15 cellular contexts compared by ENCODE assay signal in the genomic region with DNA sequence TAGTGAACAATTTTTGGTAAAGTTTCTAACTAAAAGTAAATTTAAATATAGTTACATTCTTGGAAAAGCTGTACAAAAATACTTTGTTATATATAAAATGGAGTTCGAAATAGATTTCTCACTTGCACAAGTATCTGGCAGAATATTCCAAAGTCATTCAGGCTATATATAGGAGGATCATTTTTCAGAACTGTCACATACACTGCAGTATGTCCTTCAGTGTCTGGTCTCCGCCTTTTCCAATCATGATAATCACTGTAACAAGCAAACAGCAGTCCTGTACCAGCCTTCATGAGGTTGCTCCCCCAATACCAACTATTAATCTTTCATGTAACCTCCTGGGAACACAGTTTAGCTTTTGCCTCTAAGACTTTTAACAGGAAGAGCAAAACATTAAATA. TPM values are rescaled to one million over a fixed set of nuclear protein-coding genes. Genes with fewer than 3 reads are reported as not detected.
DNase-seq lines count a peak whose midpoint lies in the region; ATAC-seq and TF ChIP-seq lines count a peak whose summit lies in the region.
"Had no signal": no experiment of that assay in that cellular context is flagged by ENCODE, and none has a peak within 500 bp of the region (broad histone marks: within the 10 kb centered on the region; RNA-seq: fewer than 3 reads in every experiment).

No MANE protein-coding gene starts in this region.

- no peak for TF ChIP-seq CTCF in right atrium auricular region (IDR thresholded peaks at IDR 0.05)

- no peak for DNase-seq in Right ventricle myocardium superior
- DNase-seq in right atrium auricular region (ENCODE audit: low spot score) = no peak
- no peak for DNase-seq in effector memory CD8-positive, alpha-beta T cell
- DNase-seq in myocyte (ENCODE audit: low read depth) = peak; percentile 19
- no peak for DNase-seq in globus pallidus (ENCODE audit: low spot score)
- DNase-seq in NCI-H748 (lab: John Stamatoyannopoulos, UW; ENCODE audit: unreplicated experiment) = no peak
- DNase-seq in H7 = no peak
- DNase-seq: ACHN; Calu3; CD4-positive, CD25-positive, alpha-beta regulatory T cell; DMS 273 treated with DMSO at 0.1 percent for 48 hours; GM23248 had no signal

- H3K9me3 ChIP-seq in right atrium auricular region = peaks cover 0 to 1% of the 10 kb centered on the region in 2 donors
- H3K9me3 ChIP-seq in skeletal muscle tissue (ENCODE audit: control insufficient read depth in 3 of 3, low read length in 3 of 3) = no peaks in the 10 kb centered on the region

- H3K27me3 ChIP-seq in right atrium auricular region = no peaks in the 10 kb centered on the region
- no peaks in the 10 kb centered on the region for H3K27me3 ChIP-seq in skeletal muscle tissue (ENCODE audit: control insufficient read depth in 3 of 3, insufficient read depth in 3 of 3, low read length in 3 of 3)
- H3K27me3 ChIP-seq in H7 (ENCODE audit: control insufficient read depth, insufficient read depth, low read length) = no peaks in the 10 kb centered on the region
- H3K27me3 ChIP-seq: BLaER1 treated with 17β-estradiol and CSF1 and Interleukin-3, amounts not matched to agents 10 nM and 100 nM had no signal

- H3K4me1 Mint-ChIP-seq in effector memory CD8-positive, alpha-beta T cell (ENCODE audit: low read depth in 2 of 2) = peaks cover 10 to 12% of the 10 kb centered on the region in 2 donors

- intact Hi-C loops in Right ventricle myocardium superior (cut with DNase I) = no loop called here

- H3K4me3 ChIP-seq in right atrium auricular region (no peak overlapping the region), skeletal muscle tissue (ENCODE audit: low read length in 3 of 3) (no peak overlapping the region), H7 (ENCODE audit: insufficient read depth, low read depth, low read length) (no peak overlapping the region)
- H3K4me3 ChIP-seq: BLaER1 treated with 17β-estradiol and CSF1 and Interleukin-3, amounts not matched to agents 10 nM and 100 nM; GM12878; GM23248 had no signal

- H3K4me1 ChIP-seq in right atrium auricular region = peaks cover 0 to 19% of the 10 kb centered on the region in 2 donors
- H3K4me1 ChIP-seq in skeletal muscle tissue (ENCODE audit: control insufficient read depth in 3 of 3, insufficient read depth in 3 of 3, low read length in 3 of 3) = peaks cover 3 to 22% (median 21%) of the 10 kb centered on the region in 3 donors
- H3K4me1 ChIP-seq: BLaER1 treated with 17β-estradiol and CSF1 and Interleukin-3, amounts not matched to agents 10 nM and 100 nM had no signal

- H3K27ac ChIP-seq in right atrium auricular region = no peak overlapping the region
- H3K27ac ChIP-seq in skeletal muscle tissue (ENCODE audit: low read depth, low read length) = peak overlapping the region; percentile 67
- H3K27ac ChIP-seq: BLaER1 treated with 17β-estradiol and CSF1 and Interleukin-3, amounts not matched to agents 10 nM and 100 nM; GM23248 had no signal

- ATAC-seq in Right ventricle myocardium superior (ENCODE audit: poor library complexity) = peak; percentile 72
- no peak for ATAC-seq in effector memory CD8-positive, alpha-beta T cell (replicated peaks)
- ATAC-seq: GM12878 had no signal

- no peaks in the 10 kb centered on the region for H3K27me3 Mint-ChIP-seq in effector memory CD8-positive, alpha-beta T cell
- H3K27me3 Mint-ChIP-seq: CD4-positive, CD25-positive, alpha-beta regulatory T cell had no signal

- H3K27ac Mint-ChIP-seq in effector memory CD8-positive, alpha-beta T cell = peak overlapping the region; percentile 74 to 78

- no peak overlapping the region for H3K4me3 Mint-ChIP-seq in effector memory CD8-positive, alpha-beta T cell
- H3K4me3 Mint-ChIP-seq: CD4-positive, CD25-positive, alpha-beta regulatory T cell had no signal

- H3K9me3 Mint-ChIP-seq in effector memory CD8-positive, alpha-beta T cell = no peaks in the 10 kb centered on the region

- peak overlapping the region in 2 of 3 donors; percentile 10 to 40 for H3K9ac ChIP-seq in skeletal muscle tissue (ENCODE audit: low read depth in 1 of 3, low read length in 3 of 3)
- H3K9ac ChIP-seq: BLaER1 treated with 17β-estradiol and CSF1 and Interleukin-3, amounts not matched to agents 10 nM and 100 nM; GM23248 had no signal

- H3K36me3 ChIP-seq in right atrium auricular region (peaks cover 52% of the 10 kb centered on the region), skeletal muscle tissue (ENCODE audit: control insufficient read depth in 3 of 3, insufficient read depth in 3 of 3, low read length in 3 of 3) (peaks cover 10 to 25% (median 19%) of the 10 kb centered on the region in 3 donors), H7 (replicated peaks; ENCODE audit: control insufficient read depth, insufficient read depth, low read length) (peaks cover 11% of the 10 kb centered on the region)

- peaks cover 56% of the 10 kb centered on the region for H3K36me3 Mint-ChIP-seq in effector memory CD8-positive, alpha-beta T cell (ENCODE audit: insufficient read depth)

RNA-seq across cellular contexts. Expression of gene TBK1, which starts 18.6 kb away (rescaled TPM):
- total RNA-seq in Right ventricle myocardium superior = 11.6 TPM
- total RNA-seq in right atrium auricular region = 10 to 100 TPM; 11.3 to 12.2 TPM
- 40.1 and 40.7 TPM in 2 replicates for total RNA-seq in myocyte
- polyA plus RNA-seq in myocyte (2012) = 9.2 TPM
- total RNA-seq in skeletal muscle tissue = 19.8 TPM
- total RNA-seq in H7 (2014; rRNA removed; shearing (Covaris generic)) = 17.7 and 25.6 TPM in 2 replicates
